In the genomic region with DNA sequence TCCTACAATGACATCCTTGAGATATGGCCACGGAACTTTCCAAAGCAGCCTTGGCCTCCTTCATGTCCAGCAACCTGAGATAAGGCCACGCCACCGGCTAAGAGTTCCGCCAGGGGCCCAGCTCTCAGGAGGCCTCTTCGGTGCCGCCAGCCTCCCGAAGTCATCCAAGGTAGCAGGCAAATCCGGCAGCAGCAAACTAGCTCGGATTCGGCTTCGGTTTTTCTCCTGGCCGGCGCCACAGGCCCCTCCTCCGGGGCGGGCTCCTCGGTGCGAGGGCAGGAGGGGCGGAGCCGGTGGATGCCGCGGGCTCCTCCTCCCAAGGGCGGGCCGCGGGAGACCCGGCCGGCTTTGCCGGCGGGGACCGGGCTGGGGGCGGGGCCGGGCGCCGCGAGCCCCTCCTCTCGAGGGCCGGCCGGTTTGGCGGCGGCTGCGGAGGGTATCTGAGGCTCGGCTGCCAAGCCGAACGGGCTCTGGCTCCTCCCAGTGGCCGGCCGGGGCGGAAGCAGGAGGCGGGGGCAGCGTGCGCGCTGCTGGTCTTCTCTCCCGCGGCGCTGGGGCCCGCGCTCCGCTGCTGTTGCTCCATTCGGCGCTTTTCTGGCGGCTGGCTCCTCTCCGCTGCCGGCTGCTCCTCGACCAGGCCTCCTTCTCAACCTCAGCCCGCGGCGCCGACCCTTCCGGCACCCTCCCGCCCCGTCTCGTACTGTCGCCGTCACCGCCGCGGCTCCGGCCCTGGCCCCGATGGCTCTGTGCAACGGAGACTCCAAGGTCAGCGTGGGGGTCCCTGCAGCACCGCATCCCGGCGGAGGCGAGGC, we compare ENCODE assay signal across 1 cellular context.
A peak's percentile ranks its signal among the peaks of the same experiment; 100 is the strongest.
TF ChIP-seq lines count a peak whose summit lies in the region.

A gene (plus strand): TSS at position 518 of the 812 bp plus-strand sequence. CDS start 221 bp downstream, at position 739.

TF ChIP-seq in SK-N-SH, 30 proteins besides CTCF, POLR2A, EP300 and RAD21 (continued from another document):
- TF ChIP-seq, protein P1, sequence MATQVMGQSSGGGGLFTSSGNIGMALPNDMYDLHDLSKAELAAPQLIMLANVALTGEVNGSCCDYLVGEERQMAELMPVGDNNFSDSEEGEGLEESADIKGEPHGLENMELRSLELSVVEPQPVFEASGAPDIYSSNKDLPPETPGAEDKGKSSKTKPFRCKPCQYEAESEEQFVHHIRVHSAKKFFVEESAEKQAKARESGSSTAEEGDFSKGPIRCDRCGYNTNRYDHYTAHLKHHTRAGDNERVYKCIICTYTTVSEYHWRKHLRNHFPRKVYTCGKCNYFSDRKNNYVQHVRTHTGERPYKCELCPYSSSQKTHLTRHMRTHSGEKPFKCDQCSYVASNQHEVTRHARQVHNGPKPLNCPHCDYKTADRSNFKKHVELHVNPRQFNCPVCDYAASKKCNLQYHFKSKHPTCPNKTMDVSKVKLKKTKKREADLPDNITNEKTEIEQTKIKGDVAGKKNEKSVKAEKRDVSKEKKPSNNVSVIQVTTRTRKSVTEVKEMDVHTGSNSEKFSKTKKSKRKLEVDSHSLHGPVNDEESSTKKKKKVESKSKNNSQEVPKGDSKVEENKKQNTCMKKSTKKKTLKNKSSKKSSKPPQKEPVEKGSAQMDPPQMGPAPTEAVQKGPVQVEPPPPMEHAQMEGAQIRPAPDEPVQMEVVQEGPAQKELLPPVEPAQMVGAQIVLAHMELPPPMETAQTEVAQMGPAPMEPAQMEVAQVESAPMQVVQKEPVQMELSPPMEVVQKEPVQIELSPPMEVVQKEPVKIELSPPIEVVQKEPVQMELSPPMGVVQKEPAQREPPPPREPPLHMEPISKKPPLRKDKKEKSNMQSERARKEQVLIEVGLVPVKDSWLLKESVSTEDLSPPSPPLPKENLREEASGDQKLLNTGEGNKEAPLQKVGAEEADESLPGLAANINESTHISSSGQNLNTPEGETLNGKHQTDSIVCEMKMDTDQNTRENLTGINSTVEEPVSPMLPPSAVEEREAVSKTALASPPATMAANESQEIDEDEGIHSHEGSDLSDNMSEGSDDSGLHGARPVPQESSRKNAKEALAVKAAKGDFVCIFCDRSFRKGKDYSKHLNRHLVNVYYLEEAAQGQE (IDR thresholded peaks at IDR 0.05; ENCODE audit: low read depth, low read length): 0 out of 2 replicates have a peak, but pooled peaks have one; percentile 41
- TF ChIP-seq NRF1 (IDR thresholded peaks at IDR 0.05; ENCODE audit: low read depth, low read length): peak; percentile 23; the same call in 1 of the 2 replicates
- peak; percentile 34 for TF ChIP-seq SMC3 (IDR thresholded peaks at IDR 0.05; ENCODE audit: low read depth, low read length)
- TF ChIP-seq ELF1 (IDR thresholded peaks at IDR 0.05): no peak
- peak; percentile 81 for TF ChIP-seq POLR2AphosphoS5 (IDR thresholded peaks at IDR 0.05; ENCODE audit: low read depth, low read length)
- no peak for TF ChIP-seq EZH2phosphoT487 (IDR thresholded peaks at IDR 0.05; ENCODE audit: borderline replicate concordance, low read depth)
- TF ChIP-seq, protein P2, sequence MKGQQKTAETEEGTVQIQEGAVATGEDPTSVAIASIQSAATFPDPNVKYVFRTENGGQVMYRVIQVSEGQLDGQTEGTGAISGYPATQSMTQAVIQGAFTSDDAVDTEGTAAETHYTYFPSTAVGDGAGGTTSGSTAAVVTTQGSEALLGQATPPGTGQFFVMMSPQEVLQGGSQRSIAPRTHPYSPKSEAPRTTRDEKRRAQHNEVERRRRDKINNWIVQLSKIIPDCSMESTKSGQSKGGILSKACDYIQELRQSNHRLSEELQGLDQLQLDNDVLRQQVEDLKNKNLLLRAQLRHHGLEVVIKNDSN (IDR thresholded peaks at IDR 0.05; ENCODE audit: borderline replicate concordance, low read depth): no peak
